In the genomic region with DNA sequence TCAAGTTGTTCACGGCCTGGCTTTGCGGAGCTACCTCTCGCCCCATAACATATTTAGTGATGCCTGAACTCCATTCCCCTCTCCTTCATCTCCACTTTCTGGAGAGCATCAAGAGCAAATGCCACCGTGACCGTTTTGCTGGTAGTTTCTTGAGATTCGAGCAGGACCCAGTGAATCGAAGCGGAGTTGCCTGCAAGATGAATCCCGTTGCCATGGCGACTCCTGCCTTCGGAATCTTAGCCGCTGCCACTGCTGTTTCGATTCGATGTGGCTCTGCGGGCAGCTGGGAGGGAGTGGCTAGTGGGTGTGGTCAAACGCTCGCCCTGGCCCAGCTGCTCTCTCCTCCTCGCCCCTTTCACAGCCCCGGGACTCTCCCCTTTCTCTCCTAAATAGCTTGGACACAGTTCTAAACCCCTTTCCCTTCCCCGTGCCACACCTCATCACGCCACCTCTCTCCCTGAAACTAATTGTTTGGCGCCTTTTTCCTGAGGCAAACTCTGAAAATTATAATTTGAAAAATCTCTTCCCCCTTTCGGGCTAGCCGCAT, we compare ENCODE assay signal across 8 cellular contexts. TPM values are rescaled to one million over a fixed set of nuclear protein-coding genes. Genes with fewer than 3 reads are reported as not detected.
A peak's percentile ranks its signal among the peaks of the same experiment; 100 is the strongest.
DNase-seq lines count a peak whose midpoint lies in the region; ATAC-seq and TF ChIP-seq lines count a peak whose summit lies in the region.

No MANE protein-coding gene starts in this region.

- peaks cover 30% of the 10 kb centered on the region for H3K27me3 ChIP-seq in HUES48 (ENCODE audit: control insufficient read depth, insufficient read depth, low read length)
- peaks cover 16% of the 10 kb centered on the region for H3K27me3 ChIP-seq in OCI-LY3 (ENCODE audit: low read depth, low read length)
- H3K27me3 ChIP-seq in esophagus (ENCODE audit: control insufficient read depth in 1 of 2, insufficient read depth in 2 of 2, low read length in 2 of 2) = no peaks in the 10 kb centered on the region
- no peaks in the 10 kb centered on the region for H3K27me3 ChIP-seq in mucosa of stomach (ENCODE audit: control insufficient read depth, insufficient read depth, low read length)

- H3K4me3 ChIP-seq in HUES48 (ENCODE audit: low read depth, low read length) (peak overlapping the region; percentile 97), OCI-LY3 (ENCODE audit: low read length) (peak overlapping the region; percentile 85), esophagus (ENCODE audit: low read depth in 1 of 2, low read length in 2 of 2) (peak overlapping the region; percentile 66 to 88), mucosa of stomach (ENCODE audit: low read length) (peak overlapping the region; percentile 85)

- H3K36me3 ChIP-seq in HUES48 (ENCODE audit: control insufficient read depth, insufficient read depth, low read length) (no peaks in the 10 kb centered on the region), OCI-LY3 (replicated peaks; ENCODE audit: low read depth, low read length) (no peaks in the 10 kb centered on the region), esophagus (ENCODE audit: control insufficient read depth in 2 of 2, insufficient read depth in 2 of 2, low read length in 1 of 2) (no peaks in the 10 kb centered on the region), mucosa of stomach (ENCODE audit: control insufficient read depth, insufficient read depth, low read length) (no peaks in the 10 kb centered on the region)

- peak overlapping the region; percentile 28 for H3K27ac ChIP-seq in HUES48 (ENCODE audit: low read depth, low read length)
- H3K27ac ChIP-seq in OCI-LY3 (ENCODE audit: low read length) = peak overlapping the region; percentile 68
- H3K27ac ChIP-seq in esophagus (ENCODE audit: low read depth in 2 of 2, low read length in 1 of 2) = peak overlapping the region; percentile 99

- peak overlapping the region; percentile 73 for H3K4me2 ChIP-seq in OCI-LY3 (ENCODE audit: low read length)

- H4K20me1 ChIP-seq in OCI-LY3 (ENCODE audit: insufficient read depth, low read length) = peaks cover 6% of the 10 kb centered on the region; the same call in 1 of the 2 replicates

- DNase-seq in Caki2 (ENCODE audit: low read depth) = peak; percentile 79
- peak; percentile 61 for DNase-seq in activated T-cell treated with anti-CD3 and anti-CD28 coated beads, Interleukin-2, amount 50 U/mL, for 1 hour
- peak; percentile 25 to 43 for DNase-seq in stimulated activated CD8-positive, alpha-beta memory T cell treated with anti-CD3 and anti-CD28 coated beads, Interleukin-4, amount 100 ng/mL, for 4 hours (ENCODE audit: low read depth in 2 of 2, low spot score in 1 of 2)

- TF ChIP-seq CTCF in OCI-LY3 (IDR thresholded peaks at IDR 0.05; ENCODE audit: low read depth, low read length) = no peak

- in situ Hi-C loops in Caki2 (cut with HindIII; ENCODE audit: low pct_unique_long_range_greater_than_20kb, low sequenced_read_pairs) = no loop called here

- 2% methylated on average over 24 of the region's 24 CpGs for WGBS in esophagus, 2 donors

- H3K79me2 ChIP-seq in OCI-LY3 (ENCODE audit: low read length) = peaks cover 52% of the 10 kb centered on the region

- H3K4me1 ChIP-seq in HUES48 (ENCODE audit: control insufficient read depth, insufficient read depth, low read length) (peaks cover 9% of the 10 kb centered on the region; the same call in 1 of the 2 replicates), OCI-LY3 (ENCODE audit: low read length) (peaks cover 27% of the 10 kb centered on the region), esophagus (ENCODE audit: control insufficient read depth in 2 of 2, insufficient read depth in 2 of 2, low read length in 1 of 2) (peaks cover 0 to 2% of the 10 kb centered on the region in 2 donors), mucosa of stomach (ENCODE audit: control insufficient read depth, insufficient read depth, low read length) (peaks cover 6% of the 10 kb centered on the region)

- no peaks in the 10 kb centered on the region for H3K9me3 ChIP-seq in HUES48 (ENCODE audit: control insufficient read depth, insufficient read depth, low read length)
- H3K9me3 ChIP-seq in OCI-LY3 (ENCODE audit: insufficient read depth, low read length) = no peaks in the 10 kb centered on the region
- H3K9me3 ChIP-seq in esophagus (ENCODE audit: control insufficient read depth in 2 of 2, insufficient read depth in 1 of 2, low read depth in 1 of 2, low read length in 1 of 2) = no peaks in the 10 kb centered on the region
- H3K9me3 ChIP-seq in mucosa of stomach (ENCODE audit: control insufficient read depth, low read length) = no peaks in the 10 kb centered on the region

- ATAC-seq in GM21447 (IDR thresholded peaks at IDR 0.05; ENCODE audit: unreplicated experiment) = peak; percentile 49

- H3K9ac ChIP-seq in HUES48 (ENCODE audit: low read depth, low read length) (peak overlapping the region; percentile 88), OCI-LY3 (ENCODE audit: low read length) (peak overlapping the region; percentile 79), mucosa of stomach (ENCODE audit: low read length) (peak overlapping the region; percentile 89)

- 0 out of 2 replicates have a peak overlapping the region, but pooled peaks have one; percentile 26 for H2AFZ ChIP-seq in OCI-LY3 (ENCODE audit: low read depth, low read length)

RNA-seq across cellular contexts. Expression of a gene that starts 1.4 kb away (rescaled TPM):
- 0.57 and 0.78 TPM in 2 replicates for total RNA-seq in Caki2 (2014; rRNA removed; shearing (Covaris generic); ENCODE audit: low replicate concordance)
- 10 to 100 TPM; 21.7 to 32.7 TPM for polyA plus RNA-seq in esophagus

Comparison
In these comparisons a context has a peak if more than half of its experiments do, and no peak if none do; other contexts are left out.
1. Peak in every context shown above with its lines: DNase-seq, ATAC-seq, H3K4me3 ChIP-seq and H3K27ac ChIP-seq.
2. H3K27ac ChIP-seq: peak in every context shown above with its lines; median percentile 99 in esophagus; 68 in OCI-LY3; 28 in HUES48.